8 cellular contexts compared by ENCODE assay signal in genomic region chr12:2959194-2959507, GRCh38. TPM values are rescaled to one million over a fixed set of nuclear protein-coding genes. Genes with fewer than 3 reads are reported as not detected.
DNase-seq lines count a peak whose midpoint lies in the region; ATAC-seq and TF ChIP-seq lines count a peak whose summit lies in the region.

TEAD4 (plus strand) TSS chr12:2959397.

- peak within 1 kb of the TSS; percentile 24 for H3K4me3 ChIP-seq in BE2C (ENCODE audit: low read depth, low read length)
- H3K4me3 ChIP-seq in Panc1 (ENCODE audit: low read depth in 2 of 2, low read length in 2 of 2), result peak within 1 kb of the TSS; percentile 67 to 73
- H3K4me3 ChIP-seq in choroid plexus epithelial cell (ENCODE audit: low read depth, low read length), result peak within 1 kb of the TSS; percentile 68
- H3K4me3 ChIP-seq in subcutaneous abdominal adipose tissue (ENCODE audit: low read depth in 1 of 5, low read length in 5 of 5), result peak within 1 kb of the TSS; percentile 59 to 73 (median 70)

- H3K27ac ChIP-seq in Panc1 (ENCODE audit: low read length) (peak within 1 kb of the TSS; percentile 94), subcutaneous abdominal adipose tissue (ENCODE audit: low read depth, low read length) (peak within 1 kb of the TSS; percentile 50)

- ATAC-seq in Panc1, result peak; percentile 88
- peak; percentile 72 for ATAC-seq in left lobe of liver
- no peak for ATAC-seq in GM21529 (IDR thresholded peaks at IDR 0.05; ENCODE audit: unreplicated experiment)

- TF ChIP-seq CTCF in BE2C (IDR thresholded peaks at IDR 0.05; ENCODE audit: low read depth, low read length) (no peak), Panc1 (IDR thresholded peaks at IDR 0.05) (no peak), choroid plexus epithelial cell (conservative IDR thresholded peaks at IDR 0.05; ENCODE audit: low read depth, low read length) (no peak)

- CTCF ChIA-PET in Panc1 (lab: Charles Lee), result no interaction called here

- no TSS peak for BruUV-seq in Panc1 (replicated peaks; lab: Mats Ljungman, UMichigan)

- DNase-seq in BE2C (no peak), H4 (ENCODE audit: low spot score) (peak; percentile 81), Panc1 (ENCODE audit: low read depth, low spot score) (no peak), choroid plexus epithelial cell (ENCODE audit: low read depth) (peak; percentile 72), left lobe of liver (ENCODE audit: low spot score) (peak; percentile 54), C1 segment of cervical spinal cord (lab: John Stamatoyannopoulos, UW) (no peak)

- H3K4me1 ChIP-seq in BE2C (no peaks in the 10 kb centered on the region), Panc1 (ENCODE audit: control insufficient read depth, insufficient read depth, low read length) (peaks cover 22% of the 10 kb centered on the region), subcutaneous abdominal adipose tissue (ENCODE audit: control insufficient read depth in 5 of 5, insufficient read depth in 5 of 5, low read length in 5 of 5) (peaks cover 2 to 41% (median 24%) of the 10 kb centered on the region in 5 donors)

- POLR2A ChIA-PET in Panc1 (lab: Charles Lee), result no interaction called here

- in situ Hi-C loops in Panc1 (cut with HindIII; ENCODE audit: low pct_unique_long_range_greater_than_20kb, low sequenced_read_pairs), result no loop called here

- H3K9ac ChIP-seq in subcutaneous abdominal adipose tissue (ENCODE audit: low read length in 5 of 5), result peak within 1 kb of the TSS; percentile 19 to 72 (median 64)

- intact Hi-C loops in Panc1 (cut with micrococcal nuclease; ENCODE audit: unreplicated experiment), result no loop called here

- H3K9me3 ChIP-seq in BE2C (no peaks in the 10 kb centered on the region), Panc1 (ENCODE audit: control insufficient read depth, insufficient read depth, low read depth, low read length) (no peaks in the 10 kb centered on the region), subcutaneous abdominal adipose tissue (ENCODE audit: control insufficient read depth in 5 of 5, low read length in 5 of 5) (no peaks in the 10 kb centered on the region)

- H3K27me3 ChIP-seq in BE2C, result peaks cover 69% of the 10 kb centered on the region
- no peaks in the 10 kb centered on the region for H3K27me3 ChIP-seq in Panc1 (ENCODE audit: control insufficient read depth, insufficient read depth, low read length)
- peaks cover 0 to 8% (median 4%) of the 10 kb centered on the region in 5 donors for H3K27me3 ChIP-seq in subcutaneous abdominal adipose tissue (ENCODE audit: control insufficient read depth in 5 of 5, insufficient read depth in 4 of 5, low read length in 5 of 5)

- H3K36me3 ChIP-seq in BE2C, result no peaks in the 10 kb centered on the region
- no peaks in the 10 kb centered on the region for H3K36me3 ChIP-seq in Panc1 (ENCODE audit: control insufficient read depth, insufficient read depth, low read length)
- no peaks in the 10 kb centered on the region for H3K36me3 ChIP-seq in subcutaneous abdominal adipose tissue (ENCODE audit: control insufficient read depth in 5 of 5, insufficient read depth in 5 of 5, low read length in 5 of 5)

RNA-seq across cellular contexts. Expression of gene TEAD4, which starts in this region (rescaled TPM):
- 0.69 TPM for polyA plus RNA-seq in BE2C (2012; ENCODE audit: insufficient read depth, insufficient read length, low read depth)
- 12.7 and 23.6 TPM in 2 replicates for total RNA-seq in H4 (2014; rRNA removed; shearing (Covaris generic))
- total RNA-seq in Panc1 (2021; ENCODE audit: unreplicated experiment), result 47.6 TPM
- polyA plus RNA-seq in Panc1 (2012; ENCODE audit: insufficient read length), result 42.0 TPM
- total RNA-seq in left lobe of liver, result 1.6 TPM

Comparison
In these comparisons a context has a peak if more than half of its experiments do, and no peak if none do; other contexts are left out.
1. DNase-seq: peak in H4 (single experiment), choroid plexus epithelial cell (single experiment) and left lobe of liver (single experiment); none in BE2C (single experiment), Panc1 (single experiment) and C1 segment of cervical spinal cord (0 of 14).
2. Peak in every context shown above with its lines, with median percentiles within 50 percentile points of each other: H3K4me3 ChIP-seq.